In genomic region chr21:37364722-37365121, GRCh38 we compare ENCODE assay signal across 9 cellular contexts. TPM values are rescaled to one million over a fixed set of nuclear protein-coding genes. Genes with fewer than 3 reads are reported as not detected.
DNase-seq lines count a peak whose midpoint lies in the region; ATAC-seq and TF ChIP-seq lines count a peak whose summit lies in the region.
"Had no signal": no experiment of that assay in that cellular context is flagged by ENCODE, and none has a peak within 500 bp of the region (broad histone marks: within the 10 kb centered on the region; RNA-seq: fewer than 3 reads in every experiment).

No MANE protein-coding gene starts in this region.

- no peak for TF ChIP-seq CTCF in GM20000 (IDR thresholded peaks at IDR 0.05; ENCODE audit: extremely low read depth, missing control alignments)
- TF ChIP-seq CTCF in fibroblast of lung (conservative IDR thresholded peaks at IDR 0.05 in 1 of 2, IDR thresholded peaks at IDR 0.05 in 1 of 2; ENCODE audit: low read depth in 1 of 2, low read length in 2 of 2), result no peak
- TF ChIP-seq CTCF in gastrocnemius medialis (IDR thresholded peaks at IDR 0.05 in 4 of 5, conservative IDR thresholded peaks at IDR 0.05 in 1 of 5), result no peak

- no peak overlapping the region for H3K9ac ChIP-seq in fibroblast of lung (ENCODE audit: insufficient read depth, low read length)

- peak; percentile 30 for DNase-seq in GM20000 (ENCODE audit: low spot score)
- DNase-seq in RPMI8226, result peak; percentile 40
- no peak for DNase-seq in fibroblast of lung (ENCODE audit: low read depth in 2 of 2)
- DNase-seq in gastrocnemius medialis, result no peak
- DNase-seq in G401 (ENCODE audit: low spot score), result no peak
- DNase-seq in NCI-H748 (lab: John Stamatoyannopoulos, UW; ENCODE audit: unreplicated experiment), result no peak
- DNase-seq: NCI-H1105 had no signal

- peaks cover 28% of the 10 kb centered on the region for H3K79me2 ChIP-seq in fibroblast of lung (ENCODE audit: control insufficient read depth, insufficient read depth, low read length)

- no peak overlapping the region for H2AFZ ChIP-seq in fibroblast of lung (ENCODE audit: low read length)

- peak overlapping the region; percentile 84 for H3K4me2 ChIP-seq in fibroblast of lung (ENCODE audit: extremely low read depth, insufficient read depth, low read length)

- no peaks in the 10 kb centered on the region for H3K36me3 ChIP-seq in fibroblast of lung (ENCODE audit: control insufficient read depth, insufficient read depth, low read length)
- H3K36me3 ChIP-seq in gastrocnemius medialis, result no peaks in the 10 kb centered on the region

- H3K27me3 ChIP-seq in fibroblast of lung (ENCODE audit: control insufficient read depth, insufficient read depth, low read length), result no peaks in the 10 kb centered on the region
- no peaks in the 10 kb centered on the region for H3K27me3 ChIP-seq in gastrocnemius medialis

- intact Hi-C loops in gastrocnemius medialis (cut with DNase I; ENCODE audit: low total_unique reads), result loop anchor here (5.0 kb wide), 1 partner anchor 93 kb away; no protein-coding TSS in a partner anchor

- no peaks in the 10 kb centered on the region for H3K4me1 ChIP-seq in fibroblast of lung (ENCODE audit: control insufficient read depth, extremely low read depth, insufficient read depth, low read length)
- H3K4me1 ChIP-seq in gastrocnemius medialis, result peaks cover 11 to 21% of the 10 kb centered on the region in 2 donors

- no peaks in the 10 kb centered on the region for H4K20me1 ChIP-seq in fibroblast of lung (ENCODE audit: control insufficient read depth, extremely low read depth, insufficient read depth, low read length)

- TF ChIP-seq POLR2A in gastrocnemius medialis (IDR thresholded peaks at IDR 0.05), result no peak

- H3K27ac ChIP-seq in fibroblast of lung (ENCODE audit: insufficient read depth, low read length) (no peak overlapping the region), gastrocnemius medialis (peak overlapping the region; percentile 97 to 100 (median 99))

- no peaks in the 10 kb centered on the region for H3K9me3 ChIP-seq in fibroblast of lung (ENCODE audit: control insufficient read depth, insufficient read depth, low read depth, low read length)
- H3K9me3 ChIP-seq in gastrocnemius medialis, result no peaks in the 10 kb centered on the region

- in situ Hi-C loops in gastrocnemius medialis (cut with MboI; ENCODE audit: low sequenced_read_pairs in 4 of 4), result loop anchor here in 2 of 4 donors (10.0 to 25.0 kb wide), 2 partner anchors 90 to 102 kb away; partner anchors contain the start of gene VPS26C (in 1 of the 2)
- in situ Hi-C loops in G401 (cut with HindIII; ENCODE audit: low sequenced_read_pairs), result no loop called here

- ATAC-seq in gastrocnemius medialis (no peak), GM18517 (IDR thresholded peaks at IDR 0.05; ENCODE audit: unreplicated experiment) (no peak), GM18870 (IDR thresholded peaks at IDR 0.05; ENCODE audit: unreplicated experiment) (no peak)

- H3K4me3 ChIP-seq in fibroblast of lung (replicated peaks in 1 of 4; ENCODE audit: control extremely low read depth in 1 of 4, insufficient read depth in 1 of 4, low read depth in 3 of 4, low read length in 4 of 4) (peak overlapping the region in 2 of 4 experiments; percentile 86 to 91), gastrocnemius medialis (peak overlapping the region in 2 of 4 donors; percentile 80 to 91)

RNA-seq across cellular contexts. Expression of gene DYRK1A, which starts 1.9 kb away (rescaled TPM):
- total RNA-seq in fibroblast of lung (57.5 and 64.1 TPM in 2 replicates), gastrocnemius medialis (100 to 1,000 TPM in 2 of 4 donors, 10 to 100 TPM in 2; 81.0 to 115 (median 95.3) TPM)
- polyA plus RNA-seq in fibroblast of lung, result 44.6 and 45.9 TPM in 2 replicates
- polyA plus RNA-seq in fibroblast of lung (2012), result 16.6 and 22.0 TPM in 2 replicates
- 83.1 and 171 TPM in 2 replicates for polyA minus RNA-seq in fibroblast of lung (ENCODE audit: low replicate concordance)
- total RNA-seq in G401 (2014; rRNA removed; shearing (Covaris generic)), result 36.5 and 51.4 TPM in 2 replicates

Comparison
In these comparisons a context has a peak if more than half of its experiments do, and no peak if none do; other contexts are left out.
1. DNase-seq: peak in GM20000 (single experiment) and RPMI8226 (single experiment); none in fibroblast of lung (0 of 2), gastrocnemius medialis (0 of 2), G401 (single experiment) and NCI-H748 (single experiment).